Comparison of ENCODE assay signal across 1 cellular context in genomic region chr2:182639971-182640370, GRCh38.
TF ChIP-seq lines count a peak whose summit lies in the region.

No MANE protein-coding gene starts in this region.

TF ChIP-seq in H1, 55 proteins besides CTCF, POLR2A, EP300 and RAD21 (continued from another document):
- TF ChIP-seq, protein P1, sequence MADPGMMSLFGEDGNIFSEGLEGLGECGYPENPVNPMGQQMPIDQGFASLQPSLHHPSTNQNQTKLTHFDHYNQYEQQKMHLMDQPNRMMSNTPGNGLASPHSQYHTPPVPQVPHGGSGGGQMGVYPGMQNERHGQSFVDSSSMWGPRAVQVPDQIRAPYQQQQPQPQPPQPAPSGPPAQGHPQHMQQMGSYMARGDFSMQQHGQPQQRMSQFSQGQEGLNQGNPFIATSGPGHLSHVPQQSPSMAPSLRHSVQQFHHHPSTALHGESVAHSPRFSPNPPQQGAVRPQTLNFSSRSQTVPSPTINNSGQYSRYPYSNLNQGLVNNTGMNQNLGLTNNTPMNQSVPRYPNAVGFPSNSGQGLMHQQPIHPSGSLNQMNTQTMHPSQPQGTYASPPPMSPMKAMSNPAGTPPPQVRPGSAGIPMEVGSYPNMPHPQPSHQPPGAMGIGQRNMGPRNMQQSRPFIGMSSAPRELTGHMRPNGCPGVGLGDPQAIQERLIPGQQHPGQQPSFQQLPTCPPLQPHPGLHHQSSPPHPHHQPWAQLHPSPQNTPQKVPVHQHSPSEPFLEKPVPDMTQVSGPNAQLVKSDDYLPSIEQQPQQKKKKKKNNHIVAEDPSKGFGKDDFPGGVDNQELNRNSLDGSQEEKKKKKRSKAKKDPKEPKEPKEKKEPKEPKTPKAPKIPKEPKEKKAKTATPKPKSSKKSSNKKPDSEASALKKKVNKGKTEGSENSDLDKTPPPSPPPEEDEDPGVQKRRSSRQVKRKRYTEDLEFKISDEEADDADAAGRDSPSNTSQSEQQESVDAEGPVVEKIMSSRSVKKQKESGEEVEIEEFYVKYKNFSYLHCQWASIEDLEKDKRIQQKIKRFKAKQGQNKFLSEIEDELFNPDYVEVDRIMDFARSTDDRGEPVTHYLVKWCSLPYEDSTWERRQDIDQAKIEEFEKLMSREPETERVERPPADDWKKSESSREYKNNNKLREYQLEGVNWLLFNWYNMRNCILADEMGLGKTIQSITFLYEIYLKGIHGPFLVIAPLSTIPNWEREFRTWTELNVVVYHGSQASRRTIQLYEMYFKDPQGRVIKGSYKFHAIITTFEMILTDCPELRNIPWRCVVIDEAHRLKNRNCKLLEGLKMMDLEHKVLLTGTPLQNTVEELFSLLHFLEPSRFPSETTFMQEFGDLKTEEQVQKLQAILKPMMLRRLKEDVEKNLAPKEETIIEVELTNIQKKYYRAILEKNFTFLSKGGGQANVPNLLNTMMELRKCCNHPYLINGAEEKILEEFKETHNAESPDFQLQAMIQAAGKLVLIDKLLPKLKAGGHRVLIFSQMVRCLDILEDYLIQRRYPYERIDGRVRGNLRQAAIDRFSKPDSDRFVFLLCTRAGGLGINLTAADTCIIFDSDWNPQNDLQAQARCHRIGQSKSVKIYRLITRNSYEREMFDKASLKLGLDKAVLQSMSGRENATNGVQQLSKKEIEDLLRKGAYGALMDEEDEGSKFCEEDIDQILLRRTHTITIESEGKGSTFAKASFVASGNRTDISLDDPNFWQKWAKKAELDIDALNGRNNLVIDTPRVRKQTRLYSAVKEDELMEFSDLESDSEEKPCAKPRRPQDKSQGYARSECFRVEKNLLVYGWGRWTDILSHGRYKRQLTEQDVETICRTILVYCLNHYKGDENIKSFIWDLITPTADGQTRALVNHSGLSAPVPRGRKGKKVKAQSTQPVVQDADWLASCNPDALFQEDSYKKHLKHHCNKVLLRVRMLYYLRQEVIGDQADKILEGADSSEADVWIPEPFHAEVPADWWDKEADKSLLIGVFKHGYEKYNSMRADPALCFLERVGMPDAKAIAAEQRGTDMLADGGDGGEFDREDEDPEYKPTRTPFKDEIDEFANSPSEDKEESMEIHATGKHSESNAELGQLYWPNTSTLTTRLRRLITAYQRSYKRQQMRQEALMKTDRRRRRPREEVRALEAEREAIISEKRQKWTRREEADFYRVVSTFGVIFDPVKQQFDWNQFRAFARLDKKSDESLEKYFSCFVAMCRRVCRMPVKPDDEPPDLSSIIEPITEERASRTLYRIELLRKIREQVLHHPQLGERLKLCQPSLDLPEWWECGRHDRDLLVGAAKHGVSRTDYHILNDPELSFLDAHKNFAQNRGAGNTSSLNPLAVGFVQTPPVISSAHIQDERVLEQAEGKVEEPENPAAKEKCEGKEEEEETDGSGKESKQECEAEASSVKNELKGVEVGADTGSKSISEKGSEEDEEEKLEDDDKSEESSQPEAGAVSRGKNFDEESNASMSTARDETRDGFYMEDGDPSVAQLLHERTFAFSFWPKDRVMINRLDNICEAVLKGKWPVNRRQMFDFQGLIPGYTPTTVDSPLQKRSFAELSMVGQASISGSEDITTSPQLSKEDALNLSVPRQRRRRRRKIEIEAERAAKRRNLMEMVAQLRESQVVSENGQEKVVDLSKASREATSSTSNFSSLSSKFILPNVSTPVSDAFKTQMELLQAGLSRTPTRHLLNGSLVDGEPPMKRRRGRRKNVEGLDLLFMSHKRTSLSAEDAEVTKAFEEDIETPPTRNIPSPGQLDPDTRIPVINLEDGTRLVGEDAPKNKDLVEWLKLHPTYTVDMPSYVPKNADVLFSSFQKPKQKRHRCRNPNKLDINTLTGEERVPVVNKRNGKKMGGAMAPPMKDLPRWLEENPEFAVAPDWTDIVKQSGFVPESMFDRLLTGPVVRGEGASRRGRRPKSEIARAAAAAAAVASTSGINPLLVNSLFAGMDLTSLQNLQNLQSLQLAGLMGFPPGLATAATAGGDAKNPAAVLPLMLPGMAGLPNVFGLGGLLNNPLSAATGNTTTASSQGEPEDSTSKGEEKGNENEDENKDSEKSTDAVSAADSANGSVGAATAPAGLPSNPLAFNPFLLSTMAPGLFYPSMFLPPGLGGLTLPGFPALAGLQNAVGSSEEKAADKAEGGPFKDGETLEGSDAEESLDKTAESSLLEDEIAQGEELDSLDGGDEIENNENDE (IDR thresholded peaks at IDR 0.05; ENCODE audit: insufficient replicate concordance, low read length) = no peak
- TF ChIP-seq BRCA1 (IDR thresholded peaks at IDR 0.05; ENCODE audit: low read depth, low read length) = no peak
- no peak for TF ChIP-seq POLR2AphosphoS5 (IDR thresholded peaks at IDR 0.05; ENCODE audit: low read depth, low read length)
- no peak for TF ChIP-seq TAF1 (IDR thresholded peaks at IDR 0.05; ENCODE audit: low read depth, low read length)
- no peak for TF ChIP-seq RFX5 (IDR thresholded peaks at IDR 0.05; ENCODE audit: borderline replicate concordance, low read depth, low read length)
- TF ChIP-seq SIX5 (IDR thresholded peaks at IDR 0.05; ENCODE audit: low read depth, low read length) = no peak
- no peak for TF ChIP-seq RBBP5 (IDR thresholded peaks at IDR 0.05; ENCODE audit: borderline replicate concordance, low read depth, low read length)
- no peak for TF ChIP-seq GABPA (IDR thresholded peaks at IDR 0.05; ENCODE audit: borderline replicate concordance, insufficient read depth, low read length)
- TF ChIP-seq SRF (IDR thresholded peaks at IDR 0.05; ENCODE audit: low read depth, low read length) = no peak
- no peak for TF ChIP-seq POU5F1 (IDR thresholded peaks at IDR 0.05; ENCODE audit: low read depth, low read length)
- TF ChIP-seq MAX (IDR thresholded peaks at IDR 0.05) = no peak
- TF ChIP-seq SIRT6 (IDR thresholded peaks at IDR 0.05; ENCODE audit: low read length) = no peak
- no peak for TF ChIP-seq CTBP2 (IDR thresholded peaks at IDR 0.05; ENCODE audit: borderline replicate concordance, insufficient read depth, insufficient read length, low read length)
- no peak for TF ChIP-seq JUND (IDR thresholded peaks at IDR 0.05; ENCODE audit: low read length)
- TF ChIP-seq CREB1 (IDR thresholded peaks at IDR 0.05) = no peak
- TF ChIP-seq FOSL1 (IDR thresholded peaks at IDR 0.05; ENCODE audit: insufficient read depth, low read depth, low read length) = no peak
- TF ChIP-seq CEBPB (IDR thresholded peaks at IDR 0.05; ENCODE audit: low read depth, low read length) = no peak
